Comparison of ENCODE assay signal across 36 cellular contexts in the genomic region with DNA sequence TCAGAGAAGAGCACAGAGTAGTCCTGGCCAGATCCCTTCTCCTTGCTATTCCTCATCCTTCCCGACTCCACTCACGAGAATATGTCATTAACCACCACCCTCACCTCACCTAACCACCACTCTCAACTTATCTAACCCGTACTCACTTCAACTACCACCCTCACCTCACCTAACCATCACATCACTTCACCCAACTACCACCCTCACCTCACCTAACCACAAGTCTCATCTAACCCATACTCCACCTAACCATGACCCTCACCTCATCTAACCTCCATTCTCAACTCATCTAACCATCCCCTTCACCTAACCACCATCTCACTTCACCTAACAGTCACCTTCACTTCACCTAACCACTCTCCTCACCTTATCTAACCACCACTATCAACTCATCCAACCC.
"Had no signal": no experiment of that assay in that cellular context is flagged by ENCODE, and none has a peak within 500 bp of the region (broad histone marks: within the 10 kb centered on the region; RNA-seq: fewer than 3 reads in every experiment).

No MANE protein-coding gene starts in this region.

- H3K27me3 Mint-ChIP-seq: activated CD8-positive, alpha-beta memory T cell treated with anti-CD3 and anti-CD28 coated beads, Interleukin-2, amount 10 ng/mL, durations not matched to agents 7 days and 5 days; activated naive CD4-positive, alpha-beta T cell treated with anti-CD3 and anti-CD28 coated beads, Interleukin-2, amount 50 U/mL, for 24 hours; central memory CD8-positive, alpha-beta T cell had no signal

- H3K4me3 Mint-ChIP-seq: activated CD4-positive, alpha-beta memory T cell treated with anti-CD3 and anti-CD28 coated beads for 36 hours; activated CD8-positive, alpha-beta memory T cell treated with anti-CD3 and anti-CD28 coated beads, Interleukin-2, amount 10 ng/mL, durations not matched to agents 7 days and 5 days; activated naive CD4-positive, alpha-beta T cell treated with anti-CD3 and anti-CD28 coated beads, Interleukin-2, amount 50 U/mL, for 24 hours; activated naive CD8-positive, alpha-beta T cell treated with anti-CD3 and anti-CD28 coated beads, Interleukin-2, amount 10 ng/mL, durations not matched to agents 7 days and 5 days; central memory CD8-positive, alpha-beta T cell; T-helper 1 cell treated with Interleukin-12 subunit alpha and Interleukin-12 subunit beta and Interleukin-4 antibody, amounts not matched to agents 30 μg/mL and 1 μg/mL, for 36 hours; T-helper 2 cell treated with Interferon-gamma antibody and Interleukin-4, amounts not matched to agents 5 μg/mL and 100 μg/mL, for 36 hours had no signal

- H3K4me2 ChIP-seq: SK-N-SH had no signal

- H3K4me3 ChIP-seq: ascending aorta, cardiac muscle cell, Peyer's patch, SJSA1 had no signal

- H3K27ac ChIP-seq: ascending aorta, cardiac muscle cell, Peyer's patch, SJSA1 had no signal

- H3K9ac ChIP-seq: SK-N-SH had no signal

- H3K36me3 ChIP-seq: cardiac muscle cell, Peyer's patch, SJSA1 had no signal

- H3K27me3 ChIP-seq: ascending aorta, cardiac muscle cell, Peyer's patch, SJSA1 had no signal

- H3K27ac Mint-ChIP-seq: activated CD4-positive, alpha-beta memory T cell treated with anti-CD3 and anti-CD28 coated beads for 36 hours; activated CD8-positive, alpha-beta memory T cell treated with anti-CD3 and anti-CD28 coated beads, Interleukin-2, amount 10 ng/mL, durations not matched to agents 7 days and 5 days; activated naive CD4-positive, alpha-beta T cell treated with anti-CD3 and anti-CD28 coated beads, Interleukin-2, amount 50 U/mL, for 24 hours; activated naive CD8-positive, alpha-beta T cell treated with anti-CD3 and anti-CD28 coated beads, Interleukin-2, amount 10 ng/mL, durations not matched to agents 7 days and 5 days; activated T-helper 2 cell treated with anti-CD3 and anti-CD28 coated beads, Interferon-gamma antibody, Interleukin-2, Interleukin-4, amounts not matched to agents 10 μg/mL and 5 μg/mL and 100 μg/mL, durations not matched to agents 14 hours and 24 hours and 36 hours; T-helper 1 cell treated with Interleukin-12 subunit alpha and Interleukin-12 subunit beta and Interleukin-4 antibody, amounts not matched to agents 30 μg/mL and 1 μg/mL, for 36 hours; T-helper 2 cell treated with Interferon-gamma antibody and Interleukin-4, amounts not matched to agents 5 μg/mL and 100 μg/mL, for 36 hours had no signal

- H3K4me1 Mint-ChIP-seq: activated CD8-positive, alpha-beta memory T cell treated with anti-CD3 and anti-CD28 coated beads, Interleukin-2, amount 10 ng/mL, durations not matched to agents 7 days and 5 days; activated naive CD4-positive, alpha-beta T cell treated with anti-CD3 and anti-CD28 coated beads, Interleukin-2, amount 50 U/mL, for 24 hours; activated naive CD8-positive, alpha-beta T cell treated with anti-CD3 and anti-CD28 coated beads, Interleukin-2, amount 10 ng/mL, durations not matched to agents 7 days and 5 days; central memory CD8-positive, alpha-beta T cell had no signal

- H3K9me3 Mint-ChIP-seq: activated CD4-positive, alpha-beta memory T cell treated with anti-CD3 and anti-CD28 coated beads for 36 hours; activated naive CD4-positive, alpha-beta T cell treated with anti-CD3 and anti-CD28 coated beads, Interleukin-2, amount 50 U/mL, for 24 hours; activated naive CD8-positive, alpha-beta T cell treated with anti-CD3 and anti-CD28 coated beads, Interleukin-2, amount 10 ng/mL, durations not matched to agents 7 days and 5 days; activated T-helper 2 cell treated with anti-CD3 and anti-CD28 coated beads, Interferon-gamma antibody, Interleukin-2, Interleukin-4, amounts not matched to agents 10 μg/mL and 5 μg/mL and 100 μg/mL, durations not matched to agents 14 hours and 24 hours and 36 hours; central memory CD8-positive, alpha-beta T cell; T-helper 1 cell treated with Interleukin-12 subunit alpha and Interleukin-12 subunit beta and Interleukin-4 antibody, amounts not matched to agents 30 μg/mL and 1 μg/mL, for 36 hours; T-helper 2 cell treated with Interferon-gamma antibody and Interleukin-4, amounts not matched to agents 5 μg/mL and 100 μg/mL, for 36 hours had no signal

- H3K4me1 ChIP-seq: ascending aorta, Peyer's patch, SJSA1 had no signal

- H3K9me3 ChIP-seq: ascending aorta, Peyer's patch, SK-N-SH had no signal

- H3K36me3 Mint-ChIP-seq: activated CD4-positive, alpha-beta memory T cell treated with anti-CD3 and anti-CD28 coated beads for 36 hours; activated CD8-positive, alpha-beta memory T cell treated with anti-CD3 and anti-CD28 coated beads, Interleukin-2, amount 10 ng/mL, durations not matched to agents 7 days and 5 days; activated naive CD4-positive, alpha-beta T cell treated with anti-CD3 and anti-CD28 coated beads, Interleukin-2, amount 50 U/mL, for 24 hours; activated naive CD8-positive, alpha-beta T cell treated with anti-CD3 and anti-CD28 coated beads, Interleukin-2, amount 10 ng/mL, durations not matched to agents 7 days and 5 days had no signal

- DNase-seq: activated CD4-positive, alpha-beta memory T cell treated with anti-CD3 and anti-CD28 coated beads for 36 hours; activated CD4-positive, alpha-beta T cell treated with anti-CD3 and anti-CD28 coated beads, Interleukin-2, amount 50 U/mL, for 1 hour; activated CD8-positive, alpha-beta memory T cell treated with anti-CD3 and anti-CD28 coated beads, Interleukin-2, amount 10 ng/mL, durations not matched to agents 7 days and 5 days; activated gamma-delta T cell; activated naive CD4-positive, alpha-beta T cell treated with Interleukin-2 at 50 U/mL for 16 hours; activated naive CD8-positive, alpha-beta T cell treated with anti-CD3 and anti-CD28 coated beads, Interleukin-2, amount 10 ng/mL, durations not matched to agents 7 days and 5 days; activated T-cell treated with anti-CD3 and anti-CD28 coated beads, Interleukin-2, amount 50 U/mL, for 1 hour; amygdala; Kasumi-1; KBM-7; MM.1S; MV-4-11; NCI-H1092 treated with DMSO at 0.1 percent for 48 hours; NCI-H1417; NCI-H146; NCI-H187; NCI-H2029 treated with DMSO at 0.1 percent for 48 hours; NCI-H2107; NCI-H2171; NCI-H510A; NCI-H526; NCI-H748 treated with DMSO at 0.1 percent for 48 hours; NK-92 treated with Interleukin-12 subunit alpha and Interleukin-12 subunit beta, amount 100 ng/mL, for 24 hours; PC-3; Peyer's patch; RPMI8226; SHP77 treated with DMSO at 0.1 percent for 48 hours; SK-N-SH had no signal
